In the genomic region with DNA sequence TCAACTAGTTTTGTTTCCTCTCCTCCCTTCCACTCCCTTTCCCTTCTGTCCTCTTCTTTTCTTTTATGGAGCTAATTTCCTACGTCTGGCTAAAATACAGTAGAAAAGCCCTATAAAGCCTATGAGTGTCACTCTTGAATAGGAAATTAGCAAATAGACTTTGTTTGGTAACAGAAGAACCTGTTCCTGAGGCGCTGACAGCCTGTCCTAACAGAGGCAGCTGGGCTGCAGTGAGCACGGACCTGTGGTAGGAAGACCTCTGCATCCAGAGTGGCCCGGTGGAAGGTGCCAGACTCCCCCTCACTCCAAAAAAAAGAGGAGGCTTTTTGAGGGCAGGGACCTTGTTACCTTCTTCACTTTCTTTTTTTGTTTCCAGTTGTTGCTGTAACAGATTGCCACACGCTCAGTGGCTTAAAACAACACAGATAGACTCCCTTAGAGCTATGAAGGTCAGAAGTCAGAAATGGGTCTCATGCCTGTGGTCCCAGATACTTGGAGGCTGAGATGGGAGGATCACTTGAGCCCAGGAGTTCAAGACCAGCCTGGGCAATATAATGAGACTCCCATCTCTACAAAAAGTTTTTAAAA, we compare ENCODE assay signal across 13 cellular contexts.
DNase-seq lines count a peak whose midpoint lies in the region; ATAC-seq, FAIRE-seq and TF ChIP-seq lines count a peak whose summit lies in the region.
"Had no signal": no experiment of that assay in that cellular context is flagged by ENCODE, and none has a peak within 500 bp of the region (broad histone marks: within the 10 kb centered on the region; RNA-seq: fewer than 3 reads in every experiment).

No MANE protein-coding gene starts in this region.

- no peak overlapping the region for H4K5ac ChIP-seq in H1 (ENCODE audit: insufficient read length, low read depth, low read length)

- peaks cover 5% of the 10 kb centered on the region for H3K79me2 ChIP-seq in ACC112 (ENCODE audit: control insufficient read depth, insufficient read depth, low read length, unreplicated experiment)
- no peaks in the 10 kb centered on the region for H3K79me2 ChIP-seq in H1 (ENCODE audit: control insufficient read depth in 1 of 2, insufficient read depth in 2 of 2, low read length in 2 of 2)
- H3K79me2 ChIP-seq in GM23338 (replicated peaks; ENCODE audit: insufficient read depth): no peaks in the 10 kb centered on the region

- no peaks in the 10 kb centered on the region for H3K23me2 ChIP-seq in H1 (ENCODE audit: low read depth, low read length)

- WGBS in H1 (ENCODE audit: extremely low coverage in 1 of 2, insufficient coverage in 1 of 2, insufficient read length in 1 of 2, insufficient replicate concordance in 2 of 2, low coverage in 1 of 2, low lambda C conversion rate in 2 of 2, missing lambda C conversion rate in 1 of 2), 2 experiments: 84% methylated on average over 5 of the region's 5 CpGs; no CpG with 5 or more reads in 1 of the 2 experiments

- H2AK5ac ChIP-seq in H1 (ENCODE audit: low read depth, low read length): no peak overlapping the region

- CTCF ChIA-PET in H1 (lab: Charles Lee; ENCODE audit: partially characterized antibody): interaction anchor here (1.1 to 2.2 kb wide), 2 partner anchors 34 to 229 kb away, joined by 3 to 7 read pairs; no protein-coding TSS in a partner anchor

- TF ChIP-seq EP300 in H1 (IDR thresholded peaks at IDR 0.05; ENCODE audit: borderline replicate concordance in 1 of 2, low read depth in 2 of 2, low read length in 2 of 2): no peak

- no peak overlapping the region for H2BK15ac ChIP-seq in H1 (ENCODE audit: low read length)

- H3K9me3 ChIP-seq in H1 (ENCODE audit: insufficient read depth in 2 of 2, low read depth in 1 of 2, low read length in 1 of 2): peaks cover 0 to 5% of the 10 kb centered on the region in 2 experiments; a peak in 3 of 4 replicates
- no peaks in the 10 kb centered on the region for H3K9me3 ChIP-seq in muscle layer of duodenum (ENCODE audit: control insufficient read depth in 1 of 2, low read length in 2 of 2)

- no peak overlapping the region for H3K18ac ChIP-seq in H1 (ENCODE audit: extremely low read depth, low read length)

- POLR2A ChIA-PET in H1 (lab: Charles Lee; ENCODE audit: partially characterized antibody): interaction anchor here (0.6 kb wide), 1 partner anchor 8 kb away, joined by 3 read pairs; no protein-coding TSS in a partner anchor

- H3K4me2 ChIP-seq in H1 (ENCODE audit: insufficient read depth in 1 of 2, low read depth in 2 of 2, low read length in 2 of 2): no peak overlapping the region
- H3K4me2 ChIP-seq in GM23338: no peak overlapping the region

- H3K4me1 ChIP-seq in ACC112 (ENCODE audit: control insufficient read depth, insufficient read depth, low read length, unreplicated experiment) (peaks cover 42% of the 10 kb centered on the region), H1 (replicated peaks in 1 of 4; ENCODE audit: control insufficient read depth in 3 of 4, insufficient read depth in 4 of 4, low read length in 3 of 4) (peaks cover 13 to 29% (median 23%) of the 10 kb centered on the region in 4 experiments), muscle layer of duodenum (ENCODE audit: control insufficient read depth in 1 of 2, insufficient read depth in 2 of 2, low read length in 2 of 2) (peaks cover 0 to 26% of the 10 kb centered on the region in 2 donors), GM23338 (ENCODE audit: insufficient read depth) (peaks cover 30% of the 10 kb centered on the region)

- H2BK5ac ChIP-seq in H1 (ENCODE audit: low read depth, low read length): 0 out of 2 replicates have a peak overlapping the region, but pooled peaks have one; percentile 26

- H3K27ac ChIP-seq in ACC112 (ENCODE audit: low read depth, low read length) (peak overlapping the region; percentile 48; the same call in 1 of the 2 replicates), H1 (ENCODE audit: low read depth, low read length) (no peak overlapping the region; the same call in 1 of the 2 replicates), muscle layer of duodenum (ENCODE audit: low read length) (peak overlapping the region; percentile 35), GM23338 (ENCODE audit: low read depth) (no peak overlapping the region)

- no peaks in the 10 kb centered on the region for H3K27me3 ChIP-seq in ACC112 (ENCODE audit: insufficient read depth, low read length)
- H3K27me3 ChIP-seq in H1 (replicated peaks in 1 of 4; ENCODE audit: control insufficient read depth in 3 of 4, extremely low read depth in 1 of 4, insufficient read depth in 3 of 4, low read length in 3 of 4): no peaks in the 10 kb centered on the region
- H3K27me3 ChIP-seq in muscle layer of duodenum (ENCODE audit: low read depth, low read length): no peaks in the 10 kb centered on the region
- no peaks in the 10 kb centered on the region for H3K27me3 ChIP-seq in GM23338 (ENCODE audit: insufficient read depth)

- no peaks in the 10 kb centered on the region; the same call in 1 of the 2 replicates for H3K79me1 ChIP-seq in H1 (ENCODE audit: low read depth, low read length)

- no peak for FAIRE-seq in H1 (lab: Jason Lieb, UNC)
- FAIRE-seq: endometrium had no signal

- TF ChIP-seq CTCF in H1 (IDR thresholded peaks at IDR 0.05; ENCODE audit: control extremely low read depth in 1 of 3, insufficient read depth in 1 of 3, low read depth in 1 of 3, low read length in 3 of 3) (no peak), GM23338 (conservative IDR thresholded peaks at IDR 0.05; ENCODE audit: low read depth in 2 of 2) (no peak)

- peaks cover 11% of the 10 kb centered on the region for H3K9me3 Mint-ChIP-seq in GM23338
- H3K9me3 Mint-ChIP-seq: activated CD4-positive, alpha-beta T cell treated with anti-CD3 and anti-CD28 coated beads, Interleukin-2, amount 10 ng/mL, durations not matched to agents 24 days and 14 days; CD4-positive, alpha-beta T cell had no signal

- H2BK120ac ChIP-seq in H1 (replicated peaks; ENCODE audit: low read depth, low read length): no peak overlapping the region

- H3K4me1 Mint-ChIP-seq in GM23338: peaks cover 46% of the 10 kb centered on the region
- H3K4me1 Mint-ChIP-seq: activated CD4-positive, alpha-beta T cell treated with anti-CD3 and anti-CD28 coated beads, Interleukin-2, amount 10 ng/mL, durations not matched to agents 24 days and 14 days had no signal

- no peak overlapping the region for H3K4me3 Mint-ChIP-seq in GM23338
- H3K4me3 Mint-ChIP-seq: activated CD4-positive, alpha-beta T cell treated with anti-CD3 and anti-CD28 coated beads, Interleukin-2, amount 10 ng/mL, durations not matched to agents 24 days and 14 days; CD4-positive, alpha-beta T cell had no signal

- no peak overlapping the region; the same call in 1 of the 2 replicates for H2BK12ac ChIP-seq in H1 (ENCODE audit: low read depth, low read length)

- H4K91ac ChIP-seq in H1 (replicated peaks; ENCODE audit: insufficient read length, low read length): no peak overlapping the region

- H3K27ac Mint-ChIP-seq in GM23338: no peak overlapping the region
- H3K27ac Mint-ChIP-seq: activated CD4-positive, alpha-beta T cell treated with anti-CD3 and anti-CD28 coated beads, Interleukin-2, amount 10 ng/mL, durations not matched to agents 24 days and 14 days; CD4-positive, alpha-beta T cell had no signal

- peaks cover 0 to 2% of the 10 kb centered on the region in 2 experiments for H4K20me1 ChIP-seq in H1 (replicated peaks in 1 of 2; ENCODE audit: control insufficient read depth in 1 of 2, insufficient read depth in 2 of 2, low read length in 2 of 2)
- H4K20me1 ChIP-seq in GM23338 (replicated peaks; ENCODE audit: insufficient read depth): no peaks in the 10 kb centered on the region

- ATAC-seq in GM19455 (IDR thresholded peaks at IDR 0.05; ENCODE audit: unreplicated experiment) (no peak), GM23338 (no peak)
- ATAC-seq: stimulated activated naive CD8-positive, alpha-beta T cell treated with anti-CD3 and anti-CD28 coated beads, Interleukin-15, Interleukin-2, amounts not matched to agents 100 U/mL and 50 U/mL, for 24 hours had no signal

- no peak overlapping the region for H3K14ac ChIP-seq in H1 (ENCODE audit: insufficient read length)

- H2AFZ ChIP-seq in ACC112 (ENCODE audit: low read length, unreplicated experiment) (no peak overlapping the region), H1 (ENCODE audit: low read length) (no peak overlapping the region), GM23338 (no peak overlapping the region)

- H3K23ac ChIP-seq in H1 (ENCODE audit: insufficient read length): no peak overlapping the region

- H3K56ac ChIP-seq in H1 (replicated peaks; ENCODE audit: insufficient read length, low read depth, low read length): no peak overlapping the region

- H3K36me3 ChIP-seq in ACC112 (ENCODE audit: insufficient read depth, low read length): no peaks in the 10 kb centered on the region; the same call in 1 of the 2 replicates
- no peaks in the 10 kb centered on the region for H3K36me3 ChIP-seq in H1 (ENCODE audit: control insufficient read depth in 2 of 4, insufficient read depth in 4 of 4, low read length in 3 of 4)
- no peaks in the 10 kb centered on the region for H3K36me3 ChIP-seq in muscle layer of duodenum (ENCODE audit: control insufficient read depth in 1 of 2, insufficient read depth in 2 of 2, low read length in 2 of 2)
- no peaks in the 10 kb centered on the region for H3K36me3 ChIP-seq in GM23338 (ENCODE audit: insufficient read depth)

- peaks cover 11% of the 10 kb centered on the region for H3K27me3 Mint-ChIP-seq in GM23338 (ENCODE audit: insufficient read depth, low read depth, poor library complexity)

- TF ChIP-seq RAD21 in H1 (IDR thresholded peaks at IDR 0.05 in 1 of 2, conservative IDR thresholded peaks at IDR 0.05 in 1 of 2; ENCODE audit: low read depth in 2 of 2, low read length in 2 of 2): no peak

- DNase-seq in NCI-H1092 treated with DMSO at 0.1 percent for 48 hours (lab: John Stamatoyannopoulos, UW) (peak; percentile 32), H1 (ENCODE audit: low read depth in 1 of 2, low spot score in 2 of 2) (no peak), GM23338 (ENCODE audit: low spot score) (no peak), NOMO-1 treated with DMSO at 0.1 percent for 48 hours (lab: John Stamatoyannopoulos, UW; ENCODE audit: unreplicated experiment) (no peak), SKM-1 (lab: John Stamatoyannopoulos, UW; ENCODE audit: unreplicated experiment) (no peak)
- DNase-seq: activated CD4-positive, alpha-beta T cell treated with anti-CD3 and anti-CD28 coated beads, Interleukin-2, amount 10 ng/mL, durations not matched to agents 24 days and 14 days; activated naive CD4-positive, alpha-beta T cell treated with Interleukin-2 at 50 U/mL for 16 hours; CD4-positive, alpha-beta T cell; stimulated activated naive CD8-positive, alpha-beta T cell treated with anti-CD3 and anti-CD28 coated beads, Interleukin-15, Interleukin-2, amounts not matched to agents 100 U/mL and 50 U/mL, for 24 hours had no signal

- no peak for TF ChIP-seq POLR2A in H1 (IDR thresholded peaks at IDR 0.05; ENCODE audit: control extremely low read depth in 1 of 2, low read depth in 2 of 2, low read length in 2 of 2)

- no peak overlapping the region for H3K9ac ChIP-seq in H1 (replicated peaks in 1 of 4; ENCODE audit: extremely low read depth in 1 of 4, low read depth in 3 of 4, low read length in 3 of 4)

- H3K4ac ChIP-seq in H1 (replicated peaks; ENCODE audit: insufficient read length, low read depth, low read length): no peak overlapping the region

- H3K9me2 ChIP-seq in GM23338 (ENCODE audit: insufficient read depth): no peaks in the 10 kb centered on the region

- peak overlapping the region; percentile 48; the same call in 1 of the 2 replicates for H2BK20ac ChIP-seq in H1 (ENCODE audit: low read length)

- peaks cover 17% of the 10 kb centered on the region for H3K36me3 Mint-ChIP-seq in GM23338 (ENCODE audit: low read depth)

- H3K4me3 ChIP-seq in ACC112 (ENCODE audit: low read depth, low read length): no peak overlapping the region
- no peak overlapping the region for H3K4me3 ChIP-seq in H1 (ENCODE audit: extremely low read depth in 1 of 4, insufficient read depth in 2 of 4, low read depth in 3 of 4, low read length in 4 of 4)
- H3K4me3 ChIP-seq in muscle layer of duodenum (ENCODE audit: low read depth in 1 of 2, low read length in 2 of 2): peak overlapping the region in 1 of 2 donors; percentile 13
- H3K4me3 ChIP-seq in GM23338: no peak overlapping the region

- 0 out of 2 replicates have a peak, but pooled peaks cover 3% of the 10 kb centered on the region for H3F3A ChIP-seq in GM23338 (replicated peaks; ENCODE audit: low read depth)

- no peak overlapping the region for H4K8ac ChIP-seq in H1 (ENCODE audit: extremely low read depth, insufficient read depth, low read length)

Comparison
In these comparisons a context has a peak if more than half of its experiments do, and no peak if none do; other contexts are left out.
1. H3K27ac ChIP-seq: peak in ACC112 (single experiment) and muscle layer of duodenum (single experiment); none in H1 (single experiment) and GM23338 (single experiment).